1 cellular context compared by ENCODE assay signal in genomic region chr2:136363921-136364320, GRCh38.
TF ChIP-seq lines count a peak whose summit lies in the region.

No MANE protein-coding gene starts in this region.

TF ChIP-seq in endothelial cell of umbilical vein, 7 proteins besides CTCF, POLR2A, EP300 and RAD21:
- no peak for TF ChIP-seq EZH2 (IDR thresholded peaks at IDR 0.05; ENCODE audit: borderline replicate concordance, low read depth, low read length, severe bottlenecking)
- TF ChIP-seq JUN (IDR thresholded peaks at IDR 0.05; ENCODE audit: borderline replicate concordance, insufficient read depth, insufficient read length, low read depth), result no peak
- TF ChIP-seq FOS (IDR thresholded peaks at IDR 0.05; ENCODE audit: borderline replicate concordance, insufficient read depth, low read length), result no peak
- TF ChIP-seq MYC (IDR thresholded peaks at IDR 0.05; ENCODE audit: low read depth, low read length), result no peak
- TF ChIP-seq GATA2 (IDR thresholded peaks at IDR 0.05; ENCODE audit: insufficient read depth, insufficient read length, low read depth, low read length), result no peak
TF ChIP-seq in endothelial cell of umbilical vein: peak in this region for 0.
